21 cellular contexts compared by ENCODE assay signal in genomic region chr11:66353762-66354161, GRCh38. TPM values are rescaled to one million over a fixed set of nuclear protein-coding genes. Genes with fewer than 3 reads are reported as not detected.
A peak's percentile ranks its signal among the peaks of the same experiment; 100 is the strongest.
DNase-seq lines count a peak whose midpoint lies in the region; ATAC-seq and TF ChIP-seq lines count a peak whose summit lies in the region.
"Had no signal": no experiment of that assay in that cellular context is flagged by ENCODE, and none has a peak within 500 bp of the region (broad histone marks: within the 10 kb centered on the region; RNA-seq: fewer than 3 reads in every experiment).

No MANE protein-coding gene starts in this region.

- no peak overlapping the region for H2AFZ ChIP-seq in hepatocyte
- H2AFZ ChIP-seq: GM23248 had no signal

- TF ChIP-seq CTCF in hepatocyte (IDR thresholded peaks at IDR 0.05; ENCODE audit: poor library complexity) = no peak
- no peak for TF ChIP-seq CTCF in upper lobe of right lung (IDR thresholded peaks at IDR 0.05)
- TF ChIP-seq CTCF in osteocyte (IDR thresholded peaks at IDR 0.05) = no peak
- TF ChIP-seq CTCF in CD8-positive, alpha-beta T cell (IDR thresholded peaks at IDR 0.05) = no peak

- H3K27ac ChIP-seq in hepatocyte (peak overlapping the region; percentile 85), upper lobe of right lung (no peak overlapping the region)
- H3K27ac ChIP-seq in CD8-positive, alpha-beta T cell (ENCODE audit: low read depth, low read length) = no peak overlapping the region
- H3K27ac ChIP-seq: A549, BLaER1, GM23248, KMS-11 had no signal

- no peaks in the 10 kb centered on the region for H3K9me3 ChIP-seq in hepatocyte (ENCODE audit: low read depth)
- H3K9me3 ChIP-seq in upper lobe of right lung = no peaks in the 10 kb centered on the region
- no peaks in the 10 kb centered on the region for H3K9me3 ChIP-seq in CD8-positive, alpha-beta T cell (ENCODE audit: low read length)
- H3K9me3 ChIP-seq: A549, BLaER1, HAP-1 had no signal

- intact Hi-C loops in posterior vena cava (cut with DNase I) = no loop called here
- intact Hi-C loops in upper lobe of right lung (cut with DNase I) = no loop called here
- intact Hi-C loops in CD8-positive, alpha-beta T cell (cut with DNase I, micrococcal nuclease) = no loop called here

- H3K4me2 ChIP-seq in hepatocyte = peak overlapping the region; percentile 45
- H3K4me2 ChIP-seq: A549, BLaER1, KMS-11 had no signal

- WGBS in hepatocyte (ENCODE audit: low lambda C conversion rate, missing lambda C conversion rate) = 66% methylated on average over 9 of the region's 9 CpGs

- POLR2A ChIA-PET in CD8-positive, alpha-beta T cell (lab: Charles Lee) = no interaction called here

- no peaks in the 10 kb centered on the region for H3K27me3 ChIP-seq in hepatocyte
- H3K27me3 ChIP-seq in upper lobe of right lung = no peaks in the 10 kb centered on the region
- H3K27me3 ChIP-seq in CD8-positive, alpha-beta T cell (ENCODE audit: insufficient read depth, low read length) = no peaks in the 10 kb centered on the region
- H3K27me3 ChIP-seq: BLaER1 had no signal

- H3K79me2 ChIP-seq in hepatocyte = peaks cover 43% of the 10 kb centered on the region

- ATAC-seq in upper lobe of right lung = peak; percentile 76
- no peak for ATAC-seq in CD8-positive, alpha-beta T cell
- ATAC-seq: A549 had no signal

- no peaks in the 10 kb centered on the region for H3K9me3 Mint-ChIP-seq in osteocyte (ENCODE audit: unreplicated experiment)
- no peaks in the 10 kb centered on the region for H3K9me3 Mint-ChIP-seq in CD8-positive, alpha-beta T cell
- H3K9me3 Mint-ChIP-seq: CD4-positive, alpha-beta memory T cell had no signal

- H3K9me2 ChIP-seq in hepatocyte (replicated peaks; ENCODE audit: insufficient read depth) = no peaks in the 10 kb centered on the region

- peaks cover 24% of the 10 kb centered on the region for H3K4me1 ChIP-seq in hepatocyte (ENCODE audit: insufficient read depth)
- H3K4me1 ChIP-seq in upper lobe of right lung = no peaks in the 10 kb centered on the region
- no peaks in the 10 kb centered on the region for H3K4me1 ChIP-seq in CD8-positive, alpha-beta T cell (ENCODE audit: insufficient read depth, low read length)
- H3K4me1 ChIP-seq: HAP-1 had no signal

- H3K4me3 ChIP-seq in hepatocyte (no peak overlapping the region), upper lobe of right lung (no peak overlapping the region)
- no peak overlapping the region for H3K4me3 ChIP-seq in CD8-positive, alpha-beta T cell (ENCODE audit: low read depth, low read length)
- H3K4me3 ChIP-seq: A549, BLaER1, GM23248, HAP-1 had no signal

- no peaks in the 10 kb centered on the region for H4K20me1 ChIP-seq in hepatocyte (ENCODE audit: insufficient read depth, poor library complexity, severe bottlenecking)
- H4K20me1 ChIP-seq: BLaER1 had no signal

- no peak overlapping the region for H3K27ac Mint-ChIP-seq in osteocyte (ENCODE audit: unreplicated experiment)
- H3K27ac Mint-ChIP-seq in CD8-positive, alpha-beta T cell = no peak overlapping the region

- peaks cover 11% of the 10 kb centered on the region for H3K36me3 Mint-ChIP-seq in osteocyte (ENCODE audit: unreplicated experiment)
- H3K36me3 Mint-ChIP-seq in CD8-positive, alpha-beta T cell = peaks cover 15% of the 10 kb centered on the region

- H3K4me1 Mint-ChIP-seq in osteocyte (ENCODE audit: unreplicated experiment) = peaks cover 7% of the 10 kb centered on the region
- peaks cover 10% of the 10 kb centered on the region for H3K4me1 Mint-ChIP-seq in CD8-positive, alpha-beta T cell (ENCODE audit: low read depth)

- H3K27me3 Mint-ChIP-seq in osteocyte (ENCODE audit: unreplicated experiment) = no peaks in the 10 kb centered on the region
- H3K27me3 Mint-ChIP-seq in CD8-positive, alpha-beta T cell (ENCODE audit: low read depth) = no peaks in the 10 kb centered on the region
- H3K27me3 Mint-ChIP-seq: CD4-positive, alpha-beta memory T cell had no signal

- DNase-seq in amniotic epithelial cell (ENCODE audit: low read depth) = peak; percentile 86
- DNase-seq in hepatocyte (ENCODE audit: low spot score) = peak; percentile 50
- peak; percentile 1 for DNase-seq in posterior vena cava (ENCODE audit: low spot score)
- no peak for DNase-seq in upper lobe of right lung
- DNase-seq in osteocyte (ENCODE audit: extremely low spot score, unreplicated experiment) = no peak
- DNase-seq in CD8-positive, alpha-beta T cell = no peak
- DNase-seq in stimulated activated CD4-positive, alpha-beta T cell treated with anti-CD3 and anti-CD28 coated beads, Interleukin-2, amount 100 ng/mL, for 48 hours = no peak
- DNase-seq: CD4-positive, alpha-beta memory T cell; DND-41; GM23248; MV-4-11; NCI-H1694 treated with DMSO at 0.1 percent for 48 hours; NCI-H510A; NCI-H774; RPMI8226; SHP77 treated with DMSO at 0.1 percent for 48 hours had no signal

- H3K36me3 ChIP-seq in hepatocyte (replicated peaks; ENCODE audit: insufficient read depth, low read depth) (no peaks in the 10 kb centered on the region), upper lobe of right lung (no peaks in the 10 kb centered on the region)
- H3K36me3 ChIP-seq in CD8-positive, alpha-beta T cell (ENCODE audit: insufficient read depth, low read length) = no peaks in the 10 kb centered on the region

- CTCF ChIA-PET in CD8-positive, alpha-beta T cell (lab: Charles Lee) = interaction anchor here (0.9 to 2.1 kb wide), 2 partner anchors 36 to 42 kb away, joined by 3 to 11 read pairs; no protein-coding TSS in a partner anchor

- no peak overlapping the region for H3K4me3 Mint-ChIP-seq in osteocyte (ENCODE audit: unreplicated experiment)
- no peak overlapping the region for H3K4me3 Mint-ChIP-seq in CD8-positive, alpha-beta T cell
- H3K4me3 Mint-ChIP-seq: CD4-positive, alpha-beta memory T cell had no signal

RNA-seq across cellular contexts. Expression of gene B4GAT1, which starts 6.3 kb away (rescaled TPM):
- 41.5 and 41.9 TPM in 2 replicates for total RNA-seq in hepatocyte
- 37.4 and 40.8 TPM in 2 replicates for polyA plus RNA-seq in hepatocyte
- total RNA-seq in posterior vena cava = 10 to 100 TPM; 16.5 to 20.0 TPM
- 27.4 TPM for total RNA-seq in upper lobe of right lung
- 31.0 and 32.7 TPM in 2 replicates for total RNA-seq in osteocyte
- 1 to 10 TPM; 1.3 to 1.8 TPM for total RNA-seq in CD8-positive, alpha-beta T cell

RNA-seq across cellular contexts. Expression of gene BRMS1, which starts 8.9 kb away (rescaled TPM):
- total RNA-seq in hepatocyte = 34.5 and 39.7 TPM in 2 replicates
- 48.6 and 54.0 TPM in 2 replicates for polyA plus RNA-seq in hepatocyte
- total RNA-seq in posterior vena cava = 10 to 100 TPM; 20.4 to 22.0 TPM
- total RNA-seq in upper lobe of right lung = 32.1 TPM
- total RNA-seq in osteocyte = 32.3 and 33.4 TPM in 2 replicates
- 10 to 100 TPM; 66.7 to 68.0 TPM for total RNA-seq in CD8-positive, alpha-beta T cell

RNA-seq across cellular contexts. Expression of gene RIN1, which starts 17.5 kb away (rescaled TPM):
- total RNA-seq in hepatocyte = 4.3 and 6.2 TPM in 2 replicates
- polyA plus RNA-seq in hepatocyte = 9.5 and 12.8 TPM in 2 replicates
- 1 to 10 TPM; 5.4 to 7.4 TPM for total RNA-seq in posterior vena cava
- total RNA-seq in upper lobe of right lung = 7.4 TPM
- total RNA-seq in osteocyte = 21.0 and 23.6 TPM in 2 replicates
- total RNA-seq in CD8-positive, alpha-beta T cell = 1 to 10 TPM; 1.5 to 3.2 TPM

RNA-seq across cellular contexts. Expression of gene SLC29A2, which starts 17.8 kb away (rescaled TPM):
- 7.4 and 11.3 TPM in 2 replicates for total RNA-seq in hepatocyte
- polyA plus RNA-seq in hepatocyte = 20.2 and 27.1 TPM in 2 replicates
- total RNA-seq in posterior vena cava = 1 to 10 TPM; 1.7 to 2.0 TPM
- total RNA-seq in upper lobe of right lung = 14.2 TPM
- total RNA-seq in osteocyte = 2.0 and 3.6 TPM in 2 replicates
- total RNA-seq in CD8-positive, alpha-beta T cell = 1 to 10 TPM; 5.6 to 6.0 TPM
- total RNA-seq: GM23248 had no signal
- polyA plus RNA-seq: GM23248 had no signal

RNA-seq across cellular contexts. Expression of gene CD248, which starts 36.9 kb away (rescaled TPM):
- total RNA-seq in hepatocyte (19.9 and 24.6 TPM in 2 replicates), posterior vena cava (100 to 1,000 TPM in 1 of 2 donors, 10 to 100 TPM in 1; 67.5 to 248 TPM), upper lobe of right lung (10.0 TPM), osteocyte (68.7 and 70.9 TPM in 2 replicates)
- 210 and 250 TPM in 2 replicates for polyA plus RNA-seq in hepatocyte
- 10 to 100 TPM; 39.3 to 41.1 TPM for total RNA-seq in CD8-positive, alpha-beta T cell
- total RNA-seq: HT-29 had no signal

Comparison
In these comparisons a context has a peak if more than half of its experiments do, and no peak if none do; other contexts are left out.
1. DNase-seq: peak in amniotic epithelial cell (single experiment), hepatocyte (single experiment) and posterior vena cava (single experiment); none in upper lobe of right lung (single experiment), osteocyte (single experiment), CD8-positive, alpha-beta T cell (0 of 7) and stimulated activated CD4-positive, alpha-beta T cell treated with anti-CD3 and anti-CD28 coated beads, Interleukin-2, amount 100 ng/mL, for 48 hours (0 of 2).
2. RNA of gene B4GAT1, which starts 6.3 kb away (total RNA-seq): 41.5 to 41.9 TPM in hepatocyte, 31.0 to 32.7 TPM in osteocyte, 27.4 TPM in upper lobe of right lung (single experiment) and 16.5 to 20.0 TPM in posterior vena cava; 1.3 to 1.8 TPM in CD8-positive, alpha-beta T cell; every median in the first group is over 4 times any median in the second.